ENCODE assay signal across 16 cellular contexts in genomic region chr9:84216151-84216550, GRCh38.
DNase-seq lines count a peak whose midpoint lies in the region; TF ChIP-seq lines count a peak whose summit lies in the region.
"Had no signal": no experiment of that assay in that cellular context is flagged by ENCODE, and none has a peak within 500 bp of the region (broad histone marks: within the 10 kb centered on the region; RNA-seq: fewer than 3 reads in every experiment).

No MANE protein-coding gene starts in this region.

- H3K9me3 Mint-ChIP-seq in neural crest cell (peaks cover 10% of the 10 kb centered on the region), H9 (no peaks in the 10 kb centered on the region; a peak in 2 of 5 replicates)
- H3K9me3 Mint-ChIP-seq: CD4-positive, alpha-beta memory T cell; T-cell had no signal

- no peak overlapping the region for H2AFZ ChIP-seq in H9 (ENCODE audit: low read length)

- H3K27me3 Mint-ChIP-seq in neural crest cell (ENCODE audit: low read depth) (no peaks in the 10 kb centered on the region), H9 (ENCODE audit: low read depth) (peaks cover 6% of the 10 kb centered on the region)

- H3K27ac ChIP-seq in H9 (ENCODE audit: insufficient read length, low read depth, low read length) (no peak overlapping the region), spleen (no peak overlapping the region)

- no peak overlapping the region for H2BK15ac ChIP-seq in H9 (ENCODE audit: low read depth, low read length)

- no peak overlapping the region for H3K4me2 ChIP-seq in H9 (ENCODE audit: insufficient read depth, insufficient read length, low read length)

- no peak overlapping the region for H3K23ac ChIP-seq in H9 (ENCODE audit: insufficient read length, low read depth, low read length)

- no CpG with 5 or more reads among the region's 2 CpGs for WGBS in H9 (ENCODE audit: extremely low coverage, insufficient read length, low lambda C conversion rate)
- WGBS in spleen, 5 donors, result 94 to 100% (median 98%) methylated on average over 2 of the region's 2 CpGs

- H3K9me3 ChIP-seq in H9 (ENCODE audit: control insufficient read depth, low read depth, low read length) (no peaks in the 10 kb centered on the region), spleen (no peaks in the 10 kb centered on the region)
- H3K9me3 ChIP-seq: HAP-1 had no signal

- no peak overlapping the region for H4K8ac ChIP-seq in H9 (replicated peaks; ENCODE audit: insufficient read length, low read depth, low read length)

- intact Hi-C loops in spleen (cut with DNase I; ENCODE audit: low total_unique reads), result no loop called here

- no peak overlapping the region for H3K9ac ChIP-seq in H9 (ENCODE audit: extremely low read depth, insufficient read length, low read length)

- H3K79me2 ChIP-seq in H9 (ENCODE audit: insufficient read depth, low read length), result no peaks in the 10 kb centered on the region

- H3K4me3 ChIP-seq in spleen, result no peak overlapping the region
- H3K4me3 ChIP-seq: HAP-1 had no signal

- H3K56ac ChIP-seq in H9 (ENCODE audit: insufficient read length, low read depth, low read length), result no peak overlapping the region

- no peak overlapping the region for H2BK20ac ChIP-seq in H9 (ENCODE audit: low read depth, low read length, poor library complexity, severe bottlenecking)

- no peak overlapping the region for H3K18ac ChIP-seq in H9 (ENCODE audit: insufficient read length, low read depth, low read length)

- no peak overlapping the region for H3K4ac ChIP-seq in H9 (ENCODE audit: low read depth, low read length)

- H3K23me2 ChIP-seq in H9 (ENCODE audit: insufficient read length, low read depth, low read length, poor library complexity, severe bottlenecking), result no peaks in the 10 kb centered on the region

- H3K14ac ChIP-seq in H9 (ENCODE audit: insufficient read depth, low read length), result no peak overlapping the region

- H3K79me1 ChIP-seq in H9 (ENCODE audit: insufficient read depth, low read depth, low read length, poor library complexity, severe bottlenecking), result no peaks in the 10 kb centered on the region

- peaks cover 5% of the 10 kb centered on the region for H3K4me1 Mint-ChIP-seq in neural crest cell
- no peaks in the 10 kb centered on the region for H3K4me1 Mint-ChIP-seq in H9
- H3K4me1 Mint-ChIP-seq: T-cell had no signal

- H3K27me3 ChIP-seq in H9 (ENCODE audit: insufficient read depth, low read length) (no peaks in the 10 kb centered on the region), spleen (replicated peaks in 1 of 7) (no peaks in the 10 kb centered on the region)

- no peak overlapping the region for H4K5ac ChIP-seq in H9 (ENCODE audit: insufficient read length, low read depth, low read length)

- H3K36me3 Mint-ChIP-seq in neural crest cell (ENCODE audit: low read depth) (no peaks in the 10 kb centered on the region), H9 (ENCODE audit: insufficient read depth in 1 of 3, low read depth in 3 of 3) (no peaks in the 10 kb centered on the region)
- H3K36me3 Mint-ChIP-seq: CD4-positive, alpha-beta memory T cell; T-cell had no signal

- peak; percentile 10 for DNase-seq in Daoy (ENCODE audit: low read depth)
- peak; percentile 2 for DNase-seq in HS-5 (ENCODE audit: low read depth)
- DNase-seq in amniotic epithelial cell (ENCODE audit: low read depth), result peak; percentile 32
- no peak for DNase-seq in neural crest cell (ENCODE audit: low read depth, low spot score)
- DNase-seq in islet precursor cell, result no peak
- DNase-seq in H9, result no peak
- DNase-seq in spleen, result no peak
- DNase-seq: CD4-positive, alpha-beta memory T cell; GF-D8; NCI-H1436; NCI-H2029 treated with DMSO at 0.1 percent for 48 hours; NCI-H2171 treated with DMSO at 0.1 percent for 48 hours; NCI-H510A; NCI-H774; T-cell had no signal

- H4K91ac ChIP-seq in H9 (ENCODE audit: insufficient read length, low read depth, low read length), result no peak overlapping the region

- peak overlapping the region; percentile 45 for H3K27ac Mint-ChIP-seq in neural crest cell (ENCODE audit: unreplicated experiment)
- no peak overlapping the region for H3K27ac Mint-ChIP-seq in H9
- H3K27ac Mint-ChIP-seq: CD4-positive, alpha-beta memory T cell; T-cell had no signal

- no peak for TF ChIP-seq POLR2A in spleen (IDR thresholded peaks at IDR 0.05)

- no peak overlapping the region for H2BK5ac ChIP-seq in H9 (ENCODE audit: insufficient read length, low read length)

- H4K20me1 ChIP-seq in H9 (ENCODE audit: control insufficient read depth, insufficient read depth, insufficient read length), result no peaks in the 10 kb centered on the region

- no peak overlapping the region for H3T11ph ChIP-seq in H9 (ENCODE audit: low read length)

- H2BK120ac ChIP-seq in H9 (ENCODE audit: low read depth, low read length, poor library complexity, severe bottlenecking), result no peak overlapping the region

- H3K4me3 Mint-ChIP-seq in neural crest cell (no peak overlapping the region), H9 (no peak overlapping the region)
- H3K4me3 Mint-ChIP-seq: CD4-positive, alpha-beta memory T cell; T-cell had no signal

- no peak overlapping the region for H2AK5ac ChIP-seq in H9 (ENCODE audit: insufficient read length, low read length)

- TF ChIP-seq CTCF in neural crest cell (conservative IDR thresholded peaks at IDR 0.05) (no peak), H9 (conservative IDR thresholded peaks at IDR 0.05) (no peak), spleen (IDR thresholded peaks at IDR 0.05 in 8 of 11, conservative IDR thresholded peaks at IDR 0.05 in 3 of 11) (no peak)

- H3K4me1 ChIP-seq in H9 (ENCODE audit: insufficient read depth, low read length), result no peaks in the 10 kb centered on the region
- H3K4me1 ChIP-seq in spleen, result no peaks in the 10 kb centered on the region
- H3K4me1 ChIP-seq: HAP-1 had no signal

- H3K36me3 ChIP-seq in spleen, result no peaks in the 10 kb centered on the region
- H3K36me3 ChIP-seq: HAP-1 had no signal

- no peak overlapping the region for H2BK12ac ChIP-seq in H9 (ENCODE audit: insufficient read length, low read depth, low read length)

Comparison
In these comparisons a context has a peak if more than half of its experiments do, and no peak if none do; other contexts are left out.
1. DNase-seq: peak in Daoy (single experiment), HS-5 (single experiment) and amniotic epithelial cell (single experiment); none in neural crest cell (single experiment), islet precursor cell (single experiment), H9 (single experiment) and spleen (single experiment).